ENCODE assay signal across 8 cellular contexts in genomic region chr6:13615802-13616140, GRCh38. TPM values are rescaled to one million over a fixed set of nuclear protein-coding genes. Genes with fewer than 3 reads are reported as not detected.
DNase-seq lines count a peak whose midpoint lies in the region; ATAC-seq and TF ChIP-seq lines count a peak whose summit lies in the region.

No MANE protein-coding gene starts in this region.

- H3K27me3 ChIP-seq in H7 (ENCODE audit: control insufficient read depth, insufficient read depth, low read length): no peaks in the 10 kb centered on the region
- H3K27me3 ChIP-seq in neuronal stem cell (ENCODE audit: control insufficient read depth in 3 of 3, insufficient read depth in 3 of 3, low read depth in 1 of 3, low read length in 3 of 3): no peaks in the 10 kb centered on the region
- no peaks in the 10 kb centered on the region for H3K27me3 ChIP-seq in transverse colon

- peaks cover 62% of the 10 kb centered on the region for H3K36me3 Mint-ChIP-seq in activated T-helper 2 cell treated with anti-CD3 and anti-CD28 coated beads, Interferon-gamma antibody, Interleukin-2, Interleukin-4, amounts not matched to agents 10 μg/mL and 5 μg/mL and 100 μg/mL, durations not matched to agents 14 hours and 24 hours and 36 hours (ENCODE audit: low read depth)

- intact Hi-C loops in activated T-helper 2 cell treated with anti-CD3 and anti-CD28 coated beads, Interferon-gamma antibody, Interleukin-2, Interleukin-4, amounts not matched to agents 10 μg/mL and 5 μg/mL and 100 μg/mL, durations not matched to agents 14 hours and 24 hours and 36 hours (cut with micrococcal nuclease): loop anchor here (1.0 kb wide), 2 partner anchors 41 to 96 kb away; partner anchors contain the start of genes RANBP9 and SIRT5
- intact Hi-C loops in transverse colon (cut with DNase I; ENCODE audit: low total_unique reads): loop anchor here (2.0 to 10.0 kb wide), 2 partner anchors 95 to 149 kb away; partner anchors contain the start of gene RANBP9

- no peak for TF ChIP-seq POLR2A in transverse colon (IDR thresholded peaks at IDR 0.05)

- no peak overlapping the region for H4K91ac ChIP-seq in neuronal stem cell (ENCODE audit: low read depth, low read length, poor library complexity)

- no CpG with 5 or more reads among the region's 14 CpGs for WGBS in neuronal stem cell (ENCODE audit: extremely low coverage in 2 of 2, insufficient read length in 2 of 2, insufficient replicate concordance in 1 of 2), 2 donors
- WGBS in transverse colon (ENCODE audit: low coverage in 1 of 2), 2 donors: 0 to 3% methylated on average over 7 to 14 of the region's 14 CpGs

- H2BK120ac ChIP-seq in neuronal stem cell (ENCODE audit: low read depth, low read length): no peak overlapping the region

- peak overlapping the region; percentile 97 for H2AFZ ChIP-seq in neuronal stem cell (ENCODE audit: low read length)

- H3K9me3 ChIP-seq in neuronal stem cell (replicated peaks in 1 of 2; ENCODE audit: control insufficient read depth in 2 of 2, insufficient read depth in 1 of 2, low read depth in 1 of 2, low read length in 2 of 2): no peaks in the 10 kb centered on the region
- H3K9me3 ChIP-seq in transverse colon: no peaks in the 10 kb centered on the region

- H3K4me3 ChIP-seq in AG09309 (ENCODE audit: control insufficient read depth, low read depth, low read length) (peak overlapping the region; percentile 66), H7 (ENCODE audit: insufficient read depth, low read depth, low read length) (peak overlapping the region; percentile 94), neuronal stem cell (ENCODE audit: low read length in 2 of 2) (peak overlapping the region; percentile 94 to 96), transverse colon (peak overlapping the region; percentile 61 to 91 (median 71))

- no peak overlapping the region for H3K9ac ChIP-seq in neuronal stem cell (ENCODE audit: low read depth, low read length, poor library complexity)

- H3K36me3 ChIP-seq in H7 (replicated peaks; ENCODE audit: control insufficient read depth, insufficient read depth, low read length) (peaks cover 22% of the 10 kb centered on the region), neuronal stem cell (replicated peaks in 1 of 2; ENCODE audit: control insufficient read depth in 2 of 2, insufficient read depth in 2 of 2, low read length in 2 of 2) (peaks cover 20 to 52% of the 10 kb centered on the region in 2 donors), transverse colon (peaks cover 0 to 24% (median 13%) of the 10 kb centered on the region in 4 donors)

- H3K4me3 Mint-ChIP-seq in activated T-helper 2 cell treated with anti-CD3 and anti-CD28 coated beads, Interferon-gamma antibody, Interleukin-2, Interleukin-4, amounts not matched to agents 10 μg/mL and 5 μg/mL and 100 μg/mL, durations not matched to agents 14 hours and 24 hours and 36 hours (ENCODE audit: low read depth): peak overlapping the region; percentile 98

- H2BK15ac ChIP-seq in neuronal stem cell (ENCODE audit: low read length): no peak overlapping the region

- H3K4me1 ChIP-seq in neuronal stem cell (ENCODE audit: control insufficient read depth in 2 of 2, insufficient read depth in 1 of 2, low read depth in 1 of 2, low read length in 2 of 2) (peaks cover 8 to 12% of the 10 kb centered on the region in 2 donors), transverse colon (peaks cover 0 to 25% (median 17%) of the 10 kb centered on the region in 4 donors)

- H3K9me3 Mint-ChIP-seq in activated T-helper 2 cell treated with anti-CD3 and anti-CD28 coated beads, Interferon-gamma antibody, Interleukin-2, Interleukin-4, amounts not matched to agents 10 μg/mL and 5 μg/mL and 100 μg/mL, durations not matched to agents 14 hours and 24 hours and 36 hours: no peaks in the 10 kb centered on the region

- no peaks in the 10 kb centered on the region for H3K27me3 Mint-ChIP-seq in activated T-helper 2 cell treated with anti-CD3 and anti-CD28 coated beads, Interferon-gamma antibody, Interleukin-2, Interleukin-4, amounts not matched to agents 10 μg/mL and 5 μg/mL and 100 μg/mL, durations not matched to agents 14 hours and 24 hours and 36 hours (ENCODE audit: low read depth)

- no peak for ATAC-seq in HG03565 (IDR thresholded peaks at IDR 0.05; ENCODE audit: unreplicated experiment)

- peak overlapping the region; percentile 93 for H3K18ac ChIP-seq in neuronal stem cell (ENCODE audit: low read length)

- H2BK5ac ChIP-seq in neuronal stem cell (ENCODE audit: low read length): peak overlapping the region; percentile 93

- no peak overlapping the region for H2AK5ac ChIP-seq in neuronal stem cell (ENCODE audit: low read depth, low read length)

- H3K27ac ChIP-seq in neuronal stem cell (replicated peaks; ENCODE audit: low read length): no peak overlapping the region
- peak overlapping the region; percentile 91 to 95 (median 94) for H3K27ac ChIP-seq in transverse colon

- no peak for TF ChIP-seq EP300 in transverse colon (IDR thresholded peaks at IDR 0.05; ENCODE audit: low read depth)

- H3K14ac ChIP-seq in neuronal stem cell (ENCODE audit: low read length): no peak overlapping the region

- no peak for TF ChIP-seq CTCF in AG09309 (IDR thresholded peaks at IDR 0.05; ENCODE audit: control insufficient read depth, insufficient read depth, low read depth, low read length, missing control alignments)
- TF ChIP-seq CTCF in transverse colon (IDR thresholded peaks at IDR 0.05): no peak

- H3K4ac ChIP-seq in neuronal stem cell (ENCODE audit: low read length): no peak overlapping the region

- H4K8ac ChIP-seq in neuronal stem cell (ENCODE audit: low read depth, low read length): peak overlapping the region; percentile 70

- peaks cover 3% of the 10 kb centered on the region for H3K79me1 ChIP-seq in neuronal stem cell (ENCODE audit: low read depth, low read length)

- H3K4me2 ChIP-seq in neuronal stem cell (ENCODE audit: insufficient read depth, low read length, poor library complexity, severe bottlenecking): peak overlapping the region; percentile 54

- H2BK12ac ChIP-seq in neuronal stem cell (ENCODE audit: low read length): no peak overlapping the region

- in situ Hi-C loops in transverse colon (cut with MboI; ENCODE audit: low pct_ligation_motif_present in 1 of 4, low pct_unique_long_range_greater_than_20kb in 1 of 4, low sequenced_read_pairs in 3 of 4): no loop called here

- H3K27ac Mint-ChIP-seq in activated T-helper 2 cell treated with anti-CD3 and anti-CD28 coated beads, Interferon-gamma antibody, Interleukin-2, Interleukin-4, amounts not matched to agents 10 μg/mL and 5 μg/mL and 100 μg/mL, durations not matched to agents 14 hours and 24 hours and 36 hours: peak overlapping the region; percentile 93

- H3K23ac ChIP-seq in neuronal stem cell (ENCODE audit: low read depth, low read length, poor library complexity): no peak overlapping the region

- peaks cover 30% of the 10 kb centered on the region for H3K4me1 Mint-ChIP-seq in activated T-helper 2 cell treated with anti-CD3 and anti-CD28 coated beads, Interferon-gamma antibody, Interleukin-2, Interleukin-4, amounts not matched to agents 10 μg/mL and 5 μg/mL and 100 μg/mL, durations not matched to agents 14 hours and 24 hours and 36 hours (ENCODE audit: low read depth)

- DNase-seq in AG09309 (ENCODE audit: low read depth): no peak
- DNase-seq in H7: peak; percentile 66
- DNase-seq in NCI-H748 treated with DMSO at 0.1 percent for 48 hours (lab: John Stamatoyannopoulos, UW): peak; percentile 35
- peak; percentile 34 for DNase-seq in activated T-helper 2 cell treated with anti-CD3 and anti-CD28 coated beads, Interferon-gamma antibody, Interleukin-2, Interleukin-4, amounts not matched to agents 10 μg/mL and 5 μg/mL and 100 μg/mL, durations not matched to agents 14 hours and 24 hours and 36 hours (ENCODE audit: low spot score)
- DNase-seq in fibroblast of peridontal ligament (ENCODE audit: extremely low read depth): peak; percentile 50
- DNase-seq in neuronal stem cell (ENCODE audit: low spot score): peak; percentile 24
- peak; percentile 63 for DNase-seq in transverse colon

RNA-seq across cellular contexts. Expression of gene NOL7, which starts 0.6 kb away (rescaled TPM):
- total RNA-seq in H7 (2014; rRNA removed; shearing (Covaris generic)): 46.9 and 58.8 TPM in 2 replicates
- total RNA-seq in activated T-helper 2 cell treated with anti-CD3 and anti-CD28 coated beads, Interferon-gamma antibody, Interleukin-2, Interleukin-4, amounts not matched to agents 10 μg/mL and 5 μg/mL and 100 μg/mL, durations not matched to agents 14 hours and 24 hours and 36 hours: 82.5 and 84.1 TPM in 2 replicates
- 73.6 TPM for polyA plus RNA-seq in neuronal stem cell (2013, experiment 1 of 2)
- 73.4 TPM for polyA plus RNA-seq in neuronal stem cell (2013, experiment 2 of 2)
- 100 to 1,000 TPM in 1 of 4 donors, 10 to 100 TPM in 3; 44.1 to 159 (median 86.6) TPM for total RNA-seq in transverse colon

RNA-seq across cellular contexts. Expression of gene SIRT5, which starts 41.4 kb away (rescaled TPM):
- total RNA-seq in H7 (2014; rRNA removed; shearing (Covaris generic)): 9.8 and 15.5 TPM in 2 replicates
- 9.0 and 9.3 TPM in 2 replicates for total RNA-seq in activated T-helper 2 cell treated with anti-CD3 and anti-CD28 coated beads, Interferon-gamma antibody, Interleukin-2, Interleukin-4, amounts not matched to agents 10 μg/mL and 5 μg/mL and 100 μg/mL, durations not matched to agents 14 hours and 24 hours and 36 hours
- 8.5 TPM for polyA plus RNA-seq in neuronal stem cell (2013, experiment 1 of 2)
- polyA plus RNA-seq in neuronal stem cell (2013, experiment 2 of 2): 9.1 TPM
- 10 to 100 TPM; 10.1 to 21.0 (median 13.9) TPM for total RNA-seq in transverse colon
